Comparison of ENCODE assay signal across 12 cellular contexts in genomic region chrX:105823092-105823454, GRCh38. TPM values are rescaled to one million over a fixed set of nuclear protein-coding genes. Genes with fewer than 3 reads are reported as not detected.
A peak's percentile ranks its signal among the peaks of the same experiment; 100 is the strongest.
DNase-seq lines count a peak whose midpoint lies in the region; ATAC-seq and TF ChIP-seq lines count a peak whose summit lies in the region.
"Had no signal": no experiment of that assay in that cellular context is flagged by ENCODE, and none has a peak within 500 bp of the region (broad histone marks: within the 10 kb centered on the region; RNA-seq: fewer than 3 reads in every experiment).

No MANE protein-coding gene starts in this region.

- peaks cover 4% of the 10 kb centered on the region for H3K9me3 Mint-ChIP-seq in nephron

- H3K4me3 Mint-ChIP-seq in nephron = peak overlapping the region; percentile 90 to 95 (median 94)

- H3K4me1 Mint-ChIP-seq in nephron = peaks cover 43% of the 10 kb centered on the region

- peak overlapping the region; percentile 48 to 67 for H3K4me3 ChIP-seq in ascending aorta
- peak overlapping the region; percentile 54 to 59 for H3K4me3 ChIP-seq in tibial artery
- H3K4me3 ChIP-seq: lung had no signal

- H3K36me3 ChIP-seq in ascending aorta = no peaks in the 10 kb centered on the region
- H3K36me3 ChIP-seq in tibial artery = no peaks in the 10 kb centered on the region

- no peaks in the 10 kb centered on the region for H3K4me1 ChIP-seq in ascending aorta
- H3K4me1 ChIP-seq in tibial artery = no peaks in the 10 kb centered on the region

- TF ChIP-seq CTCF in ascending aorta (IDR thresholded peaks at IDR 0.05) = no peak
- no peak for TF ChIP-seq CTCF in nephron (IDR thresholded peaks at IDR 0.05; ENCODE audit: unreplicated experiment in 3 of 3)
- TF ChIP-seq CTCF in tibial artery (IDR thresholded peaks at IDR 0.05) = no peak

- intact Hi-C loops in ascending aorta (cut with DNase I) = no loop called here
- intact Hi-C loops in tibial artery (cut with DNase I; ENCODE audit: low total_unique reads) = no loop called here

- peaks cover 13% of the 10 kb centered on the region for H3K27me3 Mint-ChIP-seq in nephron (ENCODE audit: low read depth)

- ATAC-seq in HG03097 (IDR thresholded peaks at IDR 0.05; ENCODE audit: low FRiP score, unreplicated experiment) = no peak

- no peaks in the 10 kb centered on the region for H3K27me3 ChIP-seq in ascending aorta
- no peaks in the 10 kb centered on the region for H3K27me3 ChIP-seq in tibial artery

- H3K9me3 ChIP-seq in ascending aorta (no peaks in the 10 kb centered on the region), tibial artery (no peaks in the 10 kb centered on the region)

- DNase-seq in ascending aorta (ENCODE audit: low spot score in 2 of 2) (no peak), glomerular visceral epithelial cell (ENCODE audit: extremely low spot score) (peak; percentile 36), tibial artery (peak in 1 of 2 donors; percentile 18), NCI-H1417 (lab: John Stamatoyannopoulos, UW) (no peak), NCI-H510A treated with DMSO at 0.1 percent for 48 hours (lab: John Stamatoyannopoulos, UW) (no peak)
- DNase-seq: activated CD4-positive, alpha-beta T cell treated with anti-CD3 and anti-CD28 coated beads for 1 hour; activated T-cell treated with anti-CD3 and anti-CD28 coated beads, Interleukin-2, amount 50 U/mL, for 48 hours; NCI-H1694; SW 1271 had no signal

- H3K27ac Mint-ChIP-seq in nephron = peak overlapping the region; percentile 92 to 95 (median 94)

- no peaks in the 10 kb centered on the region for H3K36me3 Mint-ChIP-seq in nephron (ENCODE audit: low read depth)

- H3K27ac ChIP-seq in ascending aorta (peak overlapping the region; percentile 73 to 77), tibial artery (peak overlapping the region; percentile 67 to 70)

RNA-seq across cellular contexts. Expression of gene NRK, which starts 0.7 kb away (rescaled TPM):
- 3.2 TPM for total RNA-seq in ascending aorta
